8 cellular contexts compared by ENCODE assay signal in the genomic region with DNA sequence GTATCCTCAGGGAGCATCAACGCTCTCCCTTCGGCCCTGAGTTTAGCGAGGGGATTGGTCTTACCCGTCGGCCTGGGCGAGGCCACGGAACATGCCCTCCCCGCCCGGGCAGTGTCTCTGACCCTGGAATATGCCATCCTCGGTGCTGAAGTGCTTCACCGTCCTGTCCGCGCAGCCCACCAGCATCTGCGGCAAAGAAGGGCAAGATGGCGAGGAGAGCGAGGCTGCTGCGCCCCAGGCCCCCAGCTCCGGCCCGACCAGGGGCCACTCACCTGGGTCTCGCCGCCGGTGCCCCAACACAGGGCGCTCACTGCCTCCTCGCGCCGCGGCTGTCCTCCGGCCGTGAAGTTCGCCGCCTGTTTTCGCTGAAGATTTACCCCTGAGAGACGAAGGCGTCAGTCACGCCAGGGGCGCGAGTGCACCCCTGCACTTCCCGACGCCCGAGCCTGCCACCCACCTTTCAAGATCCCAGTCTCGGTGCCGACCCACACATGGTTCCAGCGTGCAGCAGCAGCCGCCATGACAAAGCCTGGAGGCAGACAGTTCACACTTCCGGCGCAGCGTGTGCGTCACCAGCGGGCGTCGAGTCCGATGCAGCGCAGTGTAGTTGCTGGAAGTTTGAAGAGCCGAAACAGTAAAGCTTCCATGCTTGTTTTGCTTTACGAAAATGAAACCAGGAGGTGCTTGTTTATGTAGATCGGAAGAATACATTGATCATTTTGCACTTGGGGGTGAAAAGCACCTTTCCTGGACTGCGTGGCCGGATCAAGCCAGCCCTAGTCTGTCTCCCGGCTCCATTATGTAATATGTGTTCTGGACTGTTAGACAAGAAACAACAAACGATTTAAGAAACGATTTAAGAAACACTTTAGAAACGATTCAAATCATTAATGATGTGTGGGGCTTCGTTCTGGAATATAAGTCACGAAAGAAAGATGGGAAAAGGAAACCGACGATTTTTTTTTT. TPM values are rescaled to one million over a fixed set of nuclear protein-coding genes. Genes with fewer than 3 reads are reported as not detected.
DNase-seq lines count a peak whose midpoint lies in the region; ATAC-seq, FAIRE-seq and TF ChIP-seq lines count a peak whose summit lies in the region.

A gene (minus strand): TSS at position 541 of the 966 bp plus-strand sequence. CDS start 20 bp downstream, at position 521.

- H3K36me3 Mint-ChIP-seq in progenitor cell of endocrine pancreas (ENCODE audit: insufficient read depth) = peaks cover 10% of the 10 kb centered on the region

- H3K4me1 Mint-ChIP-seq in progenitor cell of endocrine pancreas (ENCODE audit: low read depth) = peaks cover 11% of the 10 kb centered on the region

- intact Hi-C loops in adrenal gland (cut with DNase I) (no loop called here), heart right ventricle (cut with DNase I) (loop anchor here in 7 of 10 donors (2.0 to 10.0 kb wide), 9 partner anchors 15 to 235 kb away; a partner anchor contains a TSS), upper lobe of right lung (cut with DNase I) (no loop called here)

- no peaks in the 10 kb centered on the region for H3K27me3 Mint-ChIP-seq in progenitor cell of endocrine pancreas

- peak within 1 kb of the TSS; percentile 91 to 99 (median 98) for H3K27ac ChIP-seq in adrenal gland
- peak within 1 kb of the TSS; percentile 92 to 98 (median 97) for H3K27ac ChIP-seq in heart right ventricle
- H3K27ac ChIP-seq in upper lobe of right lung = peak within 1 kb of the TSS; percentile 98

- no peaks in the 10 kb centered on the region for H3K9me3 Mint-ChIP-seq in progenitor cell of endocrine pancreas (ENCODE audit: low read depth)

- H3K4me3 Mint-ChIP-seq in progenitor cell of endocrine pancreas (ENCODE audit: low read depth) = no peak within 1 kb of the TSS

- peak within 1 kb of the TSS; percentile 33 to 81 (median 52) for H3K4me3 ChIP-seq in adrenal gland
- peak within 1 kb of the TSS; percentile 63 to 99 (median 78) for H3K4me3 ChIP-seq in heart right ventricle
- peak within 1 kb of the TSS; percentile 86 for H3K4me3 ChIP-seq in upper lobe of right lung

- peak; percentile 86 for DNase-seq in GM12891 (ENCODE audit: insufficient read length, low spot score)
- peak; percentile 90 for DNase-seq in NCI-H146 (lab: John Stamatoyannopoulos, UW)
- peak; percentile 91 for DNase-seq in T follicular helper cell (ENCODE audit: low read depth)
- peak; percentile 93 to 97 (median 94) for DNase-seq in adrenal gland
- peak; percentile 93 for DNase-seq in heart right ventricle
- peak; percentile 64 for DNase-seq in progenitor cell of endocrine pancreas (ENCODE audit: low spot score, unreplicated experiment)
- peak; percentile 97 for DNase-seq in upper lobe of right lung

- H3K36me3 ChIP-seq in adrenal gland (replicated peaks in 1 of 2) (peaks cover 0 to 29% of the 10 kb centered on the region in 2 donors), heart right ventricle (peaks cover 0 to 37% (median 20%) of the 10 kb centered on the region in 9 donors), upper lobe of right lung (peaks cover 25% of the 10 kb centered on the region)

- H3K27ac Mint-ChIP-seq in progenitor cell of endocrine pancreas = no peak within 1 kb of the TSS

- TF ChIP-seq CTCF in adrenal gland (IDR thresholded peaks at IDR 0.05) (no peak), heart right ventricle (IDR thresholded peaks at IDR 0.05) (no peak), progenitor cell of endocrine pancreas (IDR thresholded peaks at IDR 0.05; ENCODE audit: unreplicated experiment) (no peak), upper lobe of right lung (IDR thresholded peaks at IDR 0.05) (no peak)

- TF ChIP-seq POLR2A in GM12891 (IDR thresholded peaks at IDR 0.05; ENCODE audit: low read depth, low read length) = peak; percentile 89
- TF ChIP-seq POLR2A in adrenal gland (IDR thresholded peaks at IDR 0.05) = peak; percentile 76 to 94

- 0 to 1% (median 0%) methylated on average over 30 to 66 of the region's 66 CpGs for WGBS in adrenal gland, 4 donors
- 0 to 1% methylated on average over 66 of the region's 66 CpGs for WGBS in heart right ventricle, 2 donors

- H3K9me3 ChIP-seq in adrenal gland (replicated peaks in 1 of 3) (no peaks in the 10 kb centered on the region), heart right ventricle (no peaks in the 10 kb centered on the region), upper lobe of right lung (no peaks in the 10 kb centered on the region)

- H3K27me3 ChIP-seq in adrenal gland (no peaks in the 10 kb centered on the region), heart right ventricle (no peaks in the 10 kb centered on the region), upper lobe of right lung (no peaks in the 10 kb centered on the region)

- ATAC-seq in HG02798 (IDR thresholded peaks at IDR 0.05; ENCODE audit: poor library complexity, unreplicated experiment) (peak; percentile 49), heart right ventricle (peak; percentile 77 to 80 (median 79)), upper lobe of right lung (peak; percentile 86)

- FAIRE-seq in GM12891 (lab: Jason Lieb, UNC) = peak; percentile 90

- H3K4me1 ChIP-seq in adrenal gland (replicated peaks in 1 of 2) = peaks cover 12 to 18% of the 10 kb centered on the region in 2 donors
- peaks cover 0 to 39% (median 24%) of the 10 kb centered on the region in 9 donors for H3K4me1 ChIP-seq in heart right ventricle
- H3K4me1 ChIP-seq in upper lobe of right lung = peaks cover 20% of the 10 kb centered on the region

TF ChIP-seq in GM12891, 5 proteins besides CTCF, POLR2A, EP300 and RAD21:
- TF ChIP-seq POLR2AphosphoS5 (IDR thresholded peaks at IDR 0.05; ENCODE audit: low read depth, low read length) = peak; percentile 92
- TF ChIP-seq PAX5 (IDR thresholded peaks at IDR 0.05; ENCODE audit: insufficient read depth, low read length, severe bottlenecking) = no peak
- peak; percentile 96 for TF ChIP-seq TAF1 (IDR thresholded peaks at IDR 0.05; ENCODE audit: low read depth, low read length)
- TF ChIP-seq SPI1 (IDR thresholded peaks at IDR 0.05; ENCODE audit: low read depth, low read length) = no peak
- TF ChIP-seq POU2F2 (IDR thresholded peaks at IDR 0.05; ENCODE audit: low read depth, low read length) = peak; percentile 79

RNA-seq across cellular contexts. Expression of the gene that starts here (rescaled TPM):
- 47.9 TPM for polyA plus RNA-seq in GM12891 (2012; ENCODE audit: low read depth, missing spikeins)
- total RNA-seq in adrenal gland (10 to 100 TPM; 21.7 to 52.1 (median 36.8) TPM), heart right ventricle (10 to 100 TPM; 17.7 to 31.2 (median 22.9) TPM), progenitor cell of endocrine pancreas (55.8 and 60.3 TPM in 2 replicates), upper lobe of right lung (43.9 TPM)
- polyA plus RNA-seq in adrenal gland (100 to 1,000 TPM in 2 of 3 donors, 10 to 100 TPM in 1; 35.4 to 119 (median 102) TPM), heart right ventricle (10 to 100 TPM; 48.3 to 62.4 TPM)

Comparison
In these comparisons a context has a peak if more than half of its experiments do, and no peak if none do; other contexts are left out.
1. Peak in every context shown above with its lines: DNase-seq, ATAC-seq, H3K4me3 ChIP-seq and H3K27ac ChIP-seq.
2. intact Hi-C loops: an anchor here in heart right ventricle (2.0 to 10.0 kb wide); none called in adrenal gland and upper lobe of right lung.